ENCODE assay signal across 25 cellular contexts in the genomic region with DNA sequence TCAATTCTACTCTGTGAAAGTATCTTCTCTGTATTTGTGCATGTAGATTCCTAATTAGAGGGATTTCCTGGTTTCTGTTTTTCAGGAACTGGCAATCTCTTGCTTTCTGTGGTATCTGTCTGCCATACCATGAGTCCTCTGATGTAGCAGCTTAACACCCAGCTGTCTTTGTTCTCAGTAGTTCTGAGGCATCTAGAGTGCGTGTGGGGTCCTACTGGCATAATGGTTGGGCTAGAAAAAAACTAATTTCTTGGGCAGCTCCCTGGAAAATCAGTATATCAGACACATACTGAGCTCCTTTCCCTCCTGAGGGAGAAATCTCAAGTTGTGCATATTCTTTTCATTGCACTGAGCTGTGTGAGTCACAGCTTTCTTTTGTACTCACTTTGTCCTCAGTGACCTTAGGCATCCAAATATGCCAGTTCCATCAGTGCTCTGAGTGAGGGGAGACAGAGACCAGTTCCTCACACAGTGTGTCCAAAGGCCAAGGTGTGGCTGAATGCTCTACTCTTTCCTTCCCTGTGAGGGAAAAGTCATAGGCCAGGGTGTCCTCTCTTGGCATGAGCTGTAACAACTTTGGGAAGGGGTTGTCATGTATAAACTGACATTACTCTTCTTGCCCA. TPM values are rescaled to one million over a fixed set of nuclear protein-coding genes. Genes with fewer than 3 reads are reported as not detected.
DNase-seq lines count a peak whose midpoint lies in the region; ATAC-seq and TF ChIP-seq lines count a peak whose summit lies in the region.
"Had no signal": no experiment of that assay in that cellular context is flagged by ENCODE, and none has a peak within 500 bp of the region (broad histone marks: within the 10 kb centered on the region; RNA-seq: fewer than 3 reads in every experiment).

No MANE protein-coding gene starts in this region.

- H3K23ac ChIP-seq in H9 (ENCODE audit: insufficient read length, low read depth, low read length) = no peak overlapping the region
- H3K23ac ChIP-seq in mesendoderm (ENCODE audit: low read length) = no peak overlapping the region

- no peaks in the 10 kb centered on the region for H3K23me2 ChIP-seq in H9 (ENCODE audit: insufficient read length, low read depth, low read length, poor library complexity, severe bottlenecking)

- H3K9me3 ChIP-seq in H9 (ENCODE audit: control insufficient read depth, low read depth, low read length) (no peaks in the 10 kb centered on the region), iPS-18a (ENCODE audit: control insufficient read depth, low read depth, low read length) (no peaks in the 10 kb centered on the region)

- no peak overlapping the region for H2BK20ac ChIP-seq in H9 (ENCODE audit: low read depth, low read length, poor library complexity, severe bottlenecking)

- POLR2A ChIA-PET in WTC11 (lab: Charles Lee) = no interaction called here

- no peak for DNase-seq in H9
- no peak for DNase-seq in WTC11 (ENCODE audit: low spot score)
- peak; percentile 23 for DNase-seq in mesendoderm
- DNase-seq in amygdala (lab: John Stamatoyannopoulos, UW) = no peak
- DNase-seq: C1 segment of cervical spinal cord, COR-L47, EL, GDM1, KBM-7, NCI-H2081, NCI-H2227 treated with DMSO at 0.1 percent for 48 hours, NCI-H526 treated with DMSO at 0.1 percent for 48 hours, SHP77 treated with DMSO at 0.1 percent for 48 hours, T-helper 1 cell had no signal

- H3K4me3 Mint-ChIP-seq in H9 = no peak overlapping the region
- H3K4me3 Mint-ChIP-seq in WTC11 = no peak overlapping the region; the same call in 1 of the 2 replicates
- H3K4me3 Mint-ChIP-seq: CD4-positive, alpha-beta memory T cell had no signal

- H3K36me3 ChIP-seq in iPS-18a (ENCODE audit: control insufficient read depth, low read depth, low read length) = no peaks in the 10 kb centered on the region
- H3K36me3 ChIP-seq in mesendoderm (ENCODE audit: control insufficient read depth, insufficient read depth, low read length) = no peaks in the 10 kb centered on the region

- peak overlapping the region; percentile 4 for H3K4me2 ChIP-seq in H9 (ENCODE audit: insufficient read depth, insufficient read length, low read length)
- H3K4me2 ChIP-seq in mesendoderm (ENCODE audit: low read length) = no peak overlapping the region

- H2BK120ac ChIP-seq in H9 (ENCODE audit: low read depth, low read length, poor library complexity, severe bottlenecking) = no peak overlapping the region
- H2BK120ac ChIP-seq in mesendoderm (ENCODE audit: low read depth, low read length) = no peak overlapping the region

- H3K79me2 ChIP-seq in H9 (ENCODE audit: insufficient read depth, low read length) (no peaks in the 10 kb centered on the region), mesendoderm (ENCODE audit: control insufficient read depth, insufficient read depth, low read length) (no peaks in the 10 kb centered on the region)

- no peak overlapping the region for H2BK12ac ChIP-seq in H9 (ENCODE audit: insufficient read length, low read depth, low read length)

- peak overlapping the region; percentile 65 for H3K27ac ChIP-seq in H9 (ENCODE audit: insufficient read length, low read depth, low read length)
- peak overlapping the region; percentile 15 for H3K27ac ChIP-seq in iPS-18a (ENCODE audit: low read length)
- H3K27ac ChIP-seq in mesendoderm (ENCODE audit: low read depth, low read length) = no peak overlapping the region
- H3K27ac ChIP-seq: HL-60, RWPE1 had no signal

- H2AK5ac ChIP-seq in H9 (ENCODE audit: insufficient read length, low read length) = no peak overlapping the region
- no peak overlapping the region for H2AK5ac ChIP-seq in mesendoderm (ENCODE audit: low read length)

- no peak overlapping the region for H4K91ac ChIP-seq in H9 (ENCODE audit: insufficient read length, low read depth, low read length)

- H3K4me1 Mint-ChIP-seq in H9 (peaks cover 19 to 30% of the 10 kb centered on the region in 2 experiments), WTC11 (peaks cover 32% of the 10 kb centered on the region)
- H3K4me1 Mint-ChIP-seq: CD4-positive, alpha-beta memory T cell had no signal

- H4K20me1 ChIP-seq in H9 (ENCODE audit: control insufficient read depth, insufficient read depth, insufficient read length) = no peaks in the 10 kb centered on the region

- H3K18ac ChIP-seq in H9 (ENCODE audit: insufficient read length, low read depth, low read length) (no peak overlapping the region), mesendoderm (ENCODE audit: low read length) (no peak overlapping the region)

- no peak overlapping the region; the same call in 1 of the 2 replicates for H2BK15ac ChIP-seq in H9 (ENCODE audit: low read depth, low read length)
- H2BK15ac ChIP-seq in mesendoderm (replicated peaks; ENCODE audit: low read depth) = no peak overlapping the region

- H3K36me3 Mint-ChIP-seq in H9 (ENCODE audit: insufficient read depth in 1 of 3, low read depth in 3 of 3) (no peaks in the 10 kb centered on the region), WTC11 (no peaks in the 10 kb centered on the region)
- H3K36me3 Mint-ChIP-seq: CD4-positive, alpha-beta memory T cell had no signal

- H3K27ac Mint-ChIP-seq in H9 (peak overlapping the region; percentile 18 to 25 (median 18); a peak in 4 of 7 replicates), WTC11 (peak overlapping the region; percentile 90)
- H3K27ac Mint-ChIP-seq: CD4-positive, alpha-beta memory T cell had no signal

- H3K56ac ChIP-seq in H9 (ENCODE audit: insufficient read length, low read depth, low read length) (no peak overlapping the region), mesendoderm (ENCODE audit: low read length) (no peak overlapping the region)

- H4K8ac ChIP-seq in H9 (replicated peaks; ENCODE audit: insufficient read length, low read depth, low read length) = peak overlapping the region; percentile 79
- H4K8ac ChIP-seq in mesendoderm (ENCODE audit: low read depth, low read length) = no peak overlapping the region

- no peak overlapping the region for H3K4ac ChIP-seq in H9 (ENCODE audit: low read depth, low read length)
- no peak overlapping the region for H3K4ac ChIP-seq in mesendoderm (ENCODE audit: low read depth, low read length)

- H3K27me3 ChIP-seq in H9 (ENCODE audit: insufficient read depth, low read length) = no peaks in the 10 kb centered on the region
- no peaks in the 10 kb centered on the region for H3K27me3 ChIP-seq in iPS-18a (ENCODE audit: control insufficient read depth, insufficient read depth, low read length)
- H3K27me3 ChIP-seq in mesendoderm (ENCODE audit: insufficient read depth, low read length, poor library complexity) = no peaks in the 10 kb centered on the region

- peak overlapping the region; percentile 31 for H4K5ac ChIP-seq in H9 (ENCODE audit: insufficient read length, low read depth, low read length)
- no peak overlapping the region for H4K5ac ChIP-seq in mesendoderm (ENCODE audit: low read length)

- H3K79me1 ChIP-seq in H9 (ENCODE audit: insufficient read depth, low read depth, low read length, poor library complexity, severe bottlenecking) (no peaks in the 10 kb centered on the region), mesendoderm (ENCODE audit: low read length) (no peaks in the 10 kb centered on the region)

- H3K27me3 Mint-ChIP-seq in H9 (ENCODE audit: low read depth) = no peaks in the 10 kb centered on the region
- peaks cover 3% of the 10 kb centered on the region; the same call in 1 of the 2 replicates for H3K27me3 Mint-ChIP-seq in WTC11 (ENCODE audit: low read depth)

- H3T11ph ChIP-seq in H9 (ENCODE audit: low read length) = no peak overlapping the region

- H3K9ac ChIP-seq in H9 (ENCODE audit: extremely low read depth, insufficient read length, low read length) = no peak overlapping the region
- H3K9ac ChIP-seq in iPS-18a (ENCODE audit: low read length) = no peak overlapping the region
- no peak overlapping the region for H3K9ac ChIP-seq in mesendoderm (ENCODE audit: low read length)

- no peak for TF ChIP-seq CTCF in H9 (conservative IDR thresholded peaks at IDR 0.05)
- no peak for TF ChIP-seq CTCF in WTC11 (IDR thresholded peaks at IDR 0.05)

- CTCF ChIA-PET in WTC11 (lab: Charles Lee) = interaction anchor here (1.2 to 1.7 kb wide), 2 partner anchors 144 to 156 kb away, joined by 4 to 5 read pairs; no protein-coding TSS in a partner anchor

- H3K9me3 Mint-ChIP-seq in H9 (peaks cover 0 to 2% of the 10 kb centered on the region in 2 experiments; a peak in 3 of 5 replicates), WTC11 (peaks cover 11% of the 10 kb centered on the region; the same call in 1 of the 2 replicates)

- H2BK5ac ChIP-seq in H9 (ENCODE audit: insufficient read length, low read length) = peak overlapping the region; percentile 74
- H2BK5ac ChIP-seq in mesendoderm (ENCODE audit: low read length) = no peak overlapping the region

- H3K4me3 ChIP-seq in iPS-18a (ENCODE audit: low read length) (no peak overlapping the region), mesendoderm (ENCODE audit: low read length) (no peak overlapping the region)

- ATAC-seq in WTC11 (peak; percentile 74), HG03135 (IDR thresholded peaks at IDR 0.05; ENCODE audit: unreplicated experiment) (no peak), GM18867 (IDR thresholded peaks at IDR 0.05; ENCODE audit: unreplicated experiment) (no peak), HG02610 (IDR thresholded peaks at IDR 0.05; ENCODE audit: unreplicated experiment) (no peak)
- ATAC-seq: Panc1 had no signal

- WGBS in H9 (ENCODE audit: extremely low coverage, insufficient read length, low lambda C conversion rate) = no CpG with 5 or more reads among the region's 1 CpG
- no CpG with 5 or more reads among the region's 1 CpG for WGBS in mesendoderm (ENCODE audit: extremely low coverage, insufficient coverage, low lambda C conversion rate)

- H2AFZ ChIP-seq in H9 (ENCODE audit: low read length) = peak overlapping the region; percentile 48

- H3K14ac ChIP-seq in H9 (ENCODE audit: insufficient read depth, low read length) = peak overlapping the region; percentile 73; the same call in 1 of the 2 replicates

- H3K4me1 ChIP-seq in H9 (ENCODE audit: insufficient read depth, low read length) = peaks cover 21% of the 10 kb centered on the region
- peaks cover 25% of the 10 kb centered on the region for H3K4me1 ChIP-seq in iPS-18a (ENCODE audit: control insufficient read depth, low read depth, low read length)
- peaks cover 4% of the 10 kb centered on the region for H3K4me1 ChIP-seq in mesendoderm (ENCODE audit: control insufficient read depth, low read depth, low read length)

TF ChIP-seq in WTC11, 78 proteins besides CTCF, POLR2A, EP300 and RAD21:
- no peak for TF ChIP-seq ATF2 (CRISPR knock-in tag; IDR thresholded peaks at IDR 0.05; ENCODE audit: borderline replicate concordance, low read depth)

RNA-seq across cellular contexts. Expression of gene SLC22A24, which starts 35.5 kb away (rescaled TPM):
- total RNA-seq in H9 (2021) = not detected in 2 replicates
- total RNA-seq in WTC11 (2021) = not detected in 3 replicates
- not detected for polyA plus RNA-seq in mesendoderm (2013, experiment 1 of 2)
- polyA plus RNA-seq in mesendoderm (2013, experiment 2 of 2) = not detected
- total RNA-seq: CD4-positive, alpha-beta memory T cell; LHCN-M2; MCF 10A; OCI-LY7 had no signal
- polyA plus RNA-seq: CD4-positive, alpha-beta memory T cell had no signal
